In the genomic region with DNA sequence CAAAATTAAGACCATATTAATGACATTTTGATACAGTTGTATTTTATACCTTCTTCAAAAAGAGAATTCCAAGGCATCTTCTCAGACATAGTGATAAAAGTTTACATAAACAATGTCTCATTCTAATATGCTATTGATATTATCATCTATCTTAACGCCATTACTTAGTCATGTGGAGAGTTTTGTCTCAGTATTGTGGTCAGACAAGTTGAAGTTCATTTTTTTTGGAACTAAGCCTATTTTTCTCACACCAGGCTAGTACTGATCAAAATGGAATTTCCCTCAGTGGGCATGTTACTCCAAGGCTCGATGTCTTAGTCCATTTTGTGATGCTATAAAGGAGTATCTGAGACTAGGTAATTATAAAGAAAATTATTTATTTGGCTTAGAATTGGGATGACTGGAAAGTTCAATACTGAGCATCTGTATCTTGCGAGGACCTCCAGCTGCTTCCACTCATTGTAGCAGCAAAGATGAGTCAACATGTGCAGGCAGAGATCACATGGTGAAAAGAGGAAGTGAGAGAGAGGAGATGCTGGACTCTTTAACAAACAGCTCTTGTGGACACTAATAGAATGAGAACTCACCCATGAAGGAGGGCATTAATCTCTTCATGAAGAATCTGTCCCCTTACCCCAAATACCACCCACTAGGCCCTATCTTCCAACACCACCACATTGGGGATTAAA, we compare ENCODE assay signal across 11 cellular contexts.
DNase-seq lines count a peak whose midpoint lies in the region; ATAC-seq and TF ChIP-seq lines count a peak whose summit lies in the region.
"Had no signal": no experiment of that assay in that cellular context is flagged by ENCODE, and none has a peak within 500 bp of the region (broad histone marks: within the 10 kb centered on the region; RNA-seq: fewer than 3 reads in every experiment).

No MANE protein-coding gene starts in this region.

- WGBS in lower leg skin, 2 donors, result 65 to 83% methylated on average over 3 of the region's 3 CpGs

- DNase-seq in HL-60 (ENCODE audit: low read depth in 1 of 2, low spot score in 1 of 2), result peak; percentile 1 to 14
- peak; percentile 26 for DNase-seq in epithelial cell of esophagus (ENCODE audit: low read depth)
- no peak for DNase-seq in midbrain (lab: John Stamatoyannopoulos, UW)
- DNase-seq in EL, result no peak
- DNase-seq in lower leg skin (ENCODE audit: low spot score in 2 of 2), result no peak
- DNase-seq in NCI-H1417 (lab: John Stamatoyannopoulos, UW), result no peak
- DNase-seq: dermis blood vessel endothelial cell, KG1 had no signal

- no peak overlapping the region for H3K27ac ChIP-seq in HL-60 (replicated peaks)

- intact Hi-C loops in lower leg skin (cut with DNase I; ENCODE audit: low total_unique reads), result no loop called here

- no peaks in the 10 kb centered on the region for H3K27me3 ChIP-seq in HL-60 (ENCODE audit: insufficient read depth, poor library complexity, severe bottlenecking)

- H3K4me3 ChIP-seq in HL-60 (replicated peaks; ENCODE audit: insufficient read depth, low read length) (no peak overlapping the region), epithelial cell of esophagus (ENCODE audit: low read length) (no peak overlapping the region), lower leg skin (ENCODE audit: low read depth, poor library complexity, severe bottlenecking) (no peak overlapping the region)

- no peak for TF ChIP-seq POLR2A in lower leg skin (IDR thresholded peaks at IDR 0.05)

- ATAC-seq in GM18909 (IDR thresholded peaks at IDR 0.05; ENCODE audit: poor library complexity, unreplicated experiment) (peak; percentile 95), HG02623 (IDR thresholded peaks at IDR 0.05; ENCODE audit: unreplicated experiment) (peak; percentile 93)
- ATAC-seq: sciatic nerve had no signal

- no peak for TF ChIP-seq CTCF in HL-60 (IDR thresholded peaks at IDR 0.05; ENCODE audit: insufficient read depth, low read length)
- TF ChIP-seq CTCF in epithelial cell of esophagus (IDR thresholded peaks at IDR 0.05; ENCODE audit: insufficient read depth, low read depth, low read length, missing control alignments), result no peak
- no peak for TF ChIP-seq CTCF in lower leg skin (IDR thresholded peaks at IDR 0.05)

Comparison
In these comparisons a context has a peak if more than half of its experiments do, and no peak if none do; other contexts are left out.
1. DNase-seq: peak in HL-60 (2 of 2) and epithelial cell of esophagus (single experiment); none in midbrain (single experiment), EL (single experiment), lower leg skin (0 of 2) and NCI-H1417 (0 of 3).